In the genomic region with DNA sequence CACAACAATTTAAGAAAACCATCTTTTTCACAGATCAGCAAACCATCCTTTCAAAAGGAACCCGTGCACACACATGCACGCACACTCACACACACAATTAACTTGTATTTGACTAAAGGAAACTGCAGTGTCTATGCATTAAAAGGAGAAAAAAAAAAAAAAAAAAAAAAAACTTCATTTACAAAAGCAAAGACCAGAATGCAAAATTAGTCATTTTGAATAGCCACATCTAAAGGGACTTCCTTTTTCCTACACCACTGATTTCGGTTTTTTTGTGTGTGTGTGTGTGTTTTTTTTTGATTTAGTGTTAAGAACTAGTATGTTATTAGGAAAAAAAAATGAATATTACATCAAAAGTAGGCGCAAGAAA, we compare ENCODE assay signal across 10 cellular contexts. TPM values are rescaled to one million over a fixed set of nuclear protein-coding genes. Genes with fewer than 3 reads are reported as not detected.
DNase-seq lines count a peak whose midpoint lies in the region; ATAC-seq, FAIRE-seq and TF ChIP-seq lines count a peak whose summit lies in the region.
"Had no signal": no experiment of that assay in that cellular context is flagged by ENCODE, and none has a peak within 500 bp of the region (broad histone marks: within the 10 kb centered on the region; RNA-seq: fewer than 3 reads in every experiment).

No MANE protein-coding gene starts in this region.

- H3K36me3 ChIP-seq in OCI-LY1 (ENCODE audit: insufficient read depth, low read length) (peaks cover 73% of the 10 kb centered on the region), esophagus squamous epithelium (peaks cover 0 to 36% (median 5%) of the 10 kb centered on the region in 3 donors), skeletal muscle tissue (ENCODE audit: control insufficient read depth in 3 of 3, insufficient read depth in 3 of 3, low read length in 3 of 3) (peaks cover 0 to 5% (median 3%) of the 10 kb centered on the region in 3 donors), BE2C (peaks cover 68% of the 10 kb centered on the region)

- H3K4me3 ChIP-seq in OCI-LY1 (ENCODE audit: low read depth, low read length, poor library complexity, severe bottlenecking) (peak overlapping the region; percentile 87), esophagus squamous epithelium (peak overlapping the region in 1 of 4 donors; percentile 22), skeletal muscle tissue (ENCODE audit: low read length in 3 of 3) (peak overlapping the region; percentile 1 to 62 (median 44)), BE2C (ENCODE audit: low read depth, low read length) (no peak overlapping the region)

- no peaks in the 10 kb centered on the region for H3F3A ChIP-seq in OCI-LY1 (ENCODE audit: insufficient read depth, low read length)

- peak overlapping the region; percentile 77 for H3K4me2 ChIP-seq in OCI-LY1 (ENCODE audit: low read length)

- FAIRE-seq in GM19239 (lab: Jason Lieb, UNC), result peak; percentile 89
- FAIRE-seq: GM12892 had no signal

- H3K79me2 ChIP-seq in OCI-LY1 (ENCODE audit: insufficient read depth, low read length), result peaks cover 98% of the 10 kb centered on the region

- H3K9me3 ChIP-seq in OCI-LY1 (ENCODE audit: low read length) (no peaks in the 10 kb centered on the region), esophagus squamous epithelium (no peaks in the 10 kb centered on the region), skeletal muscle tissue (ENCODE audit: control insufficient read depth in 3 of 3, low read length in 3 of 3) (no peaks in the 10 kb centered on the region), BE2C (no peaks in the 10 kb centered on the region)

- H3K27me3 ChIP-seq in OCI-LY1 (ENCODE audit: insufficient read depth, low read length), result no peaks in the 10 kb centered on the region
- H3K27me3 ChIP-seq in esophagus squamous epithelium, result no peaks in the 10 kb centered on the region
- H3K27me3 ChIP-seq in skeletal muscle tissue (ENCODE audit: control insufficient read depth in 3 of 3, insufficient read depth in 3 of 3, low read length in 3 of 3), result no peaks in the 10 kb centered on the region
- no peaks in the 10 kb centered on the region for H3K27me3 ChIP-seq in BE2C

- intact Hi-C loops in esophagus squamous epithelium (cut with DNase I), result no loop called here

- TF ChIP-seq POLR2A in esophagus squamous epithelium (IDR thresholded peaks at IDR 0.05), result no peak

- H3K27ac ChIP-seq in OCI-LY1 (ENCODE audit: low read depth, low read length, poor library complexity, severe bottlenecking) (peak overlapping the region; percentile 100), esophagus squamous epithelium (peak overlapping the region; percentile 97 to 100 (median 100)), skeletal muscle tissue (ENCODE audit: low read depth, low read length) (peak overlapping the region; percentile 96)

- WGBS in esophagus squamous epithelium, 2 donors, result 40 to 43% methylated on average over 4 of the region's 4 CpGs

- H4K20me1 ChIP-seq in OCI-LY1 (ENCODE audit: insufficient read depth, low read length), result no peaks in the 10 kb centered on the region

- H2AFZ ChIP-seq in OCI-LY1 (ENCODE audit: low read length), result no peak overlapping the region

- H3K9me2 ChIP-seq in OCI-LY1 (ENCODE audit: low read depth, low read length), result no peaks in the 10 kb centered on the region

- ATAC-seq in GM19351 (IDR thresholded peaks at IDR 0.05; ENCODE audit: unreplicated experiment), result no peak
- no peak for ATAC-seq in GM21619 (IDR thresholded peaks at IDR 0.05; ENCODE audit: unreplicated experiment)

- TF ChIP-seq CTCF in OCI-LY1 (IDR thresholded peaks at IDR 0.05; ENCODE audit: low read length) (no peak), esophagus squamous epithelium (IDR thresholded peaks at IDR 0.05) (no peak), BE2C (IDR thresholded peaks at IDR 0.05; ENCODE audit: low read depth, low read length) (no peak)

- DNase-seq in GM19239 (ENCODE audit: insufficient read length, low spot score) (no peak), esophagus squamous epithelium (lab: John Stamatoyannopoulos, UW) (no peak), BE2C (no peak)
- no peak for DNase-seq in NK-92 treated with Interleukin-12 subunit alpha and Interleukin-12 subunit beta, amount 100 ng/mL, for 24 hours (lab: John Stamatoyannopoulos, UW)
- DNase-seq: T1000 had no signal

- H3K9ac ChIP-seq in OCI-LY1 (ENCODE audit: low read length), result peak overlapping the region; percentile 99; the same call in 1 of the 2 replicates
- H3K9ac ChIP-seq in skeletal muscle tissue (ENCODE audit: low read depth in 1 of 3, low read length in 3 of 3), result peak overlapping the region in 2 of 3 donors; percentile 45 to 79

- H3K4me1 ChIP-seq in OCI-LY1 (ENCODE audit: insufficient read depth, low read length, severe bottlenecking) (peaks cover 90% of the 10 kb centered on the region), esophagus squamous epithelium (peaks cover 52 to 84% (median 54%) of the 10 kb centered on the region in 3 donors), skeletal muscle tissue (ENCODE audit: control insufficient read depth in 3 of 3, insufficient read depth in 3 of 3, low read length in 3 of 3) (peaks cover 71 to 79% (median 77%) of the 10 kb centered on the region in 3 donors), BE2C (peaks cover 30% of the 10 kb centered on the region)

RNA-seq across cellular contexts. Expression of gene ZMYND8, which starts 6.3 kb away (rescaled TPM):
- 10 to 100 TPM; 21.5 to 26.3 (median 24.3) TPM for total RNA-seq in esophagus squamous epithelium
- 13.6 TPM for total RNA-seq in skeletal muscle tissue
- polyA plus RNA-seq in BE2C (2012; ENCODE audit: insufficient read depth, insufficient read length, low read depth), result 60.5 TPM
